8 cellular contexts compared by ENCODE assay signal in genomic region chr12:40105515-40106201, GRCh38. TPM values are rescaled to one million over a fixed set of nuclear protein-coding genes. Genes with fewer than 3 reads are reported as not detected.
DNase-seq lines count a peak whose midpoint lies in the region; ATAC-seq and TF ChIP-seq lines count a peak whose summit lies in the region.

Gene SLC2A13 (minus strand): TSS chr12:40106081. CDS start chr12:40105808, 273 bp downstream.

- 1% methylated on average over 27 of the region's 97 CpGs; no CpG with 5 or more reads in 1 of the 2 donors for WGBS in transverse colon (ENCODE audit: low coverage in 1 of 2), 2 donors

- no peaks in the 10 kb centered on the region for H3K9me3 Mint-ChIP-seq in activated naive CD8-positive, alpha-beta T cell treated with anti-CD3 and anti-CD28 coated beads for 36 hours

- ATAC-seq in GM21825 (IDR thresholded peaks at IDR 0.05; ENCODE audit: unreplicated experiment) (peak; percentile 85), SK-N-SH treated with all-trans-retinoic acid at 6 μM for 48 hours (peak; percentile 90)

- H3K27me3 ChIP-seq in transverse colon: no peaks in the 10 kb centered on the region

- TF ChIP-seq CTCF in transverse colon (IDR thresholded peaks at IDR 0.05): peak in 1 of 5 experiments; percentile 2

- peak within 1 kb of the TSS; percentile 84 for H3K4me3 Mint-ChIP-seq in activated naive CD8-positive, alpha-beta T cell treated with anti-CD3 and anti-CD28 coated beads for 36 hours

- intact Hi-C loops in cardiac septum (cut with DNase I) (loop anchor here (5.0 to 10.0 kb wide), 2 partner anchors 48 to 341 kb away; no protein-coding TSS in a partner anchor), transverse colon (cut with DNase I; ENCODE audit: low total_unique reads) (loop anchor here (2.0 to 10.0 kb wide), 2 partner anchors 95 to 341 kb away; no protein-coding TSS in a partner anchor)

- peaks cover 0 to 48% (median 28%) of the 10 kb centered on the region in 4 donors for H3K4me1 ChIP-seq in transverse colon

- no peaks in the 10 kb centered on the region for H3K36me3 ChIP-seq in transverse colon

- peak; percentile 76 for TF ChIP-seq POLR2A in transverse colon (IDR thresholded peaks at IDR 0.05)

- peaks cover 20% of the 10 kb centered on the region for H3K27me3 Mint-ChIP-seq in activated naive CD8-positive, alpha-beta T cell treated with anti-CD3 and anti-CD28 coated beads for 36 hours

- H3K4me3 ChIP-seq in transverse colon: peak within 1 kb of the TSS; percentile 86 to 99 (median 94)

- H3K27ac Mint-ChIP-seq in activated naive CD8-positive, alpha-beta T cell treated with anti-CD3 and anti-CD28 coated beads for 36 hours: peak within 1 kb of the TSS; percentile 57

- H3K9me3 ChIP-seq in transverse colon: no peaks in the 10 kb centered on the region

- H3K27ac ChIP-seq in transverse colon: peak within 1 kb of the TSS; percentile 91 to 97 (median 94)

- TF ChIP-seq EP300 in transverse colon (IDR thresholded peaks at IDR 0.05; ENCODE audit: low read depth): no peak

- in situ Hi-C loops in transverse colon (cut with MboI; ENCODE audit: low pct_ligation_motif_present in 1 of 4, low pct_unique_long_range_greater_than_20kb in 1 of 4, low sequenced_read_pairs in 3 of 4): loop anchor here in 2 of 4 donors (10.0 to 25.0 kb wide), 2 partner anchors 91 to 343 kb away; no protein-coding TSS in a partner anchor

- peak; percentile 97 for DNase-seq in GM03348 (ENCODE audit: low spot score)
- DNase-seq in KG1 (lab: John Stamatoyannopoulos, UW): peak; percentile 63
- peak; percentile 81 for DNase-seq in activated naive CD8-positive, alpha-beta T cell treated with anti-CD3 and anti-CD28 coated beads for 36 hours
- peak; percentile 89 for DNase-seq in cardiac septum (ENCODE audit: low spot score)
- peak; percentile 78 for DNase-seq in pons (ENCODE audit: low spot score)
- peak; percentile 85 for DNase-seq in transverse colon

- H3K4me1 Mint-ChIP-seq in activated naive CD8-positive, alpha-beta T cell treated with anti-CD3 and anti-CD28 coated beads for 36 hours: peaks cover 39% of the 10 kb centered on the region

- H3K36me3 Mint-ChIP-seq in activated naive CD8-positive, alpha-beta T cell treated with anti-CD3 and anti-CD28 coated beads for 36 hours: peaks cover 2% of the 10 kb centered on the region

TF ChIP-seq in SK-N-SH treated with all-trans-retinoic acid at 6 μM for 48 hours, 23 proteins besides CTCF, POLR2A, EP300 and RAD21:
- TF ChIP-seq POU6F1 (CRISPR knock-in tag; IDR thresholded peaks at IDR 0.05; ENCODE audit: borderline replicate concordance, low read depth): no peak
- no peak for TF ChIP-seq SNAI2 (CRISPR knock-in tag; IDR thresholded peaks at IDR 0.05)
- no peak for TF ChIP-seq ZFP30 (CRISPR knock-in tag; IDR thresholded peaks at IDR 0.05)
- no peak for TF ChIP-seq ZFP3 (CRISPR knock-in tag; IDR thresholded peaks at IDR 0.05)
- no peak for TF ChIP-seq CREB5 (CRISPR knock-in tag; IDR thresholded peaks at IDR 0.05; ENCODE audit: low read depth)
- no peak for TF ChIP-seq ARNTL (CRISPR knock-in tag; IDR thresholded peaks at IDR 0.05; ENCODE audit: borderline replicate concordance, low read depth)
- no peak for TF ChIP-seq TSHZ2 (CRISPR knock-in tag; IDR thresholded peaks at IDR 0.05)
- TF ChIP-seq CSDC2 (CRISPR knock-in tag; IDR thresholded peaks at IDR 0.05): no peak
- TF ChIP-seq, protein P1, sequence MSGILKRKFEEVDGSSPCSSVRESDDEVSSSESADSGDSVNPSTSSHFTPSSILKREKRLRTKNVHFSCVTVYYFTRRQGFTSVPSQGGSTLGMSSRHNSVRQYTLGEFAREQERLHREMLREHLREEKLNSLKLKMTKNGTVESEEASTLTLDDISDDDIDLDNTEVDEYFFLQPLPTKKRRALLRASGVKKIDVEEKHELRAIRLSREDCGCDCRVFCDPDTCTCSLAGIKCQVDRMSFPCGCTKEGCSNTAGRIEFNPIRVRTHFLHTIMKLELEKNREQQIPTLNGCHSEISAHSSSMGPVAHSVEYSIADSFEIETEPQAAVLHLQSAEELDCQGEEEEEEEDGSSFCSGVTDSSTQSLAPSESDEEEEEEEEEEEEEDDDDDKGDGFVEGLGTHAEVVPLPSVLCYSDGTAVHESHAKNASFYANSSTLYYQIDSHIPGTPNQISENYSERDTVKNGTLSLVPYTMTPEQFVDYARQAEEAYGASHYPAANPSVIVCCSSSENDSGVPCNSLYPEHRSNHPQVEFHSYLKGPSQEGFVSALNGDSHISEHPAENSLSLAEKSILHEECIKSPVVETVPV (CRISPR knock-in tag; IDR thresholded peaks at IDR 0.05): no peak
- no peak for TF ChIP-seq BACH2 (CRISPR knock-in tag; IDR thresholded peaks at IDR 0.05; ENCODE audit: borderline replicate concordance)
- TF ChIP-seq RARB (CRISPR knock-in tag; IDR thresholded peaks at IDR 0.05): no peak
- no peak for TF ChIP-seq ZNF565 (CRISPR knock-in tag; conservative IDR thresholded peaks at IDR 0.05; ENCODE audit: low read depth)
- TF ChIP-seq OSR1 (CRISPR knock-in tag; IDR thresholded peaks at IDR 0.05): no peak
- TF ChIP-seq ZC3H10 (CRISPR knock-in tag; IDR thresholded peaks at IDR 0.05): no peak
- no peak for TF ChIP-seq TCF4 (CRISPR knock-in tag; IDR thresholded peaks at IDR 0.05; ENCODE audit: borderline replicate concordance)
- no peak for TF ChIP-seq ZNF8 (CRISPR knock-in tag; IDR thresholded peaks at IDR 0.05)

RNA-seq across cellular contexts. Expression of gene SLC2A13, which starts in this region (rescaled TPM):
- 1 to 10 TPM; 4.9 to 5.6 TPM for total RNA-seq in activated naive CD8-positive, alpha-beta T cell treated with anti-CD3 and anti-CD28 coated beads for 36 hours
- 13.0 TPM for total RNA-seq in cardiac septum
- 10 to 100 TPM; 31.8 to 70.7 (median 46.8) TPM for total RNA-seq in transverse colon

Comparison
In these comparisons a context has a peak if more than half of its experiments do, and no peak if none do; other contexts are left out.
1. Peak in every context shown above with its lines: DNase-seq, ATAC-seq, H3K4me3 ChIP-seq and H3K27ac ChIP-seq.